In the genomic region with DNA sequence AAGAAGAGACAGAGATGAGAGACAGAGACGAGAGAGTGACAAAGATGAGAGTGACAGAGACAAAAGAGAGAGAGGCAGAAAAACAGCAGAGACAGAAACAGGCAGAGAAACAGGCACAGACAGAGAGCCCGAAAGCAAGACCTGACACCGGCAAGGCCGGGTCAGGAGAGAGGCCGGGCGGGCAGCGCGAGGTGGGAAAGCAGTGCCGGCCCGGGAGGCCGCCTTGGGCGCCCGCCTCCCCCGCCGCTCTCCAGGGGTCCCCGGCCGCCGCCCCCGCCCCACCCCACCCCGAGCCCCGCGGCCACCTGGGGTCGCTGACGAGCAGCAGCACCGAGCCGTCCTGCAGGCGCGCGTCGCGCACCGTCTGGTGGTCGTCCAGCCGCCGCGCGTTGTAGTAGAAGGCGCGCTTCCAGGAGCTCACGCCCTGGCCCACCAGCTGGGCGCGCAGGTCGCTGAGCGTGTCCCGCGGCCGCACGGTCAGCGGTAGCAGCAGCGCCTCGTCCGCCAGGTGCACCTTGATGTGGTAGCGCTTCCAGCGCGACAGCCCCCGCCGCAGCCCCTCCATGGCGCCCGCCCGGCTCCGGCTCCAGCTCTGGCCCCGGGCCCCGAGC, we compare ENCODE assay signal across 13 cellular contexts. TPM values are rescaled to one million over a fixed set of nuclear protein-coding genes. Genes with fewer than 3 reads are reported as not detected.
DNase-seq lines count a peak whose midpoint lies in the region; ATAC-seq and TF ChIP-seq lines count a peak whose summit lies in the region.
"Had no signal": no experiment of that assay in that cellular context is flagged by ENCODE, and none has a peak within 500 bp of the region (broad histone marks: within the 10 kb centered on the region; RNA-seq: fewer than 3 reads in every experiment).

A gene (minus strand): TSS at position 594 of the 611 bp plus-strand sequence.

- H3K36me3 Mint-ChIP-seq in chondrocyte (ENCODE audit: low read depth) (no peaks in the 10 kb centered on the region), type B pancreatic cell (no peaks in the 10 kb centered on the region)
- H3K36me3 Mint-ChIP-seq in CD8-positive, alpha-beta memory T cell, result no peaks in the 10 kb centered on the region

- CTCF ChIA-PET in CD8-positive, alpha-beta memory T cell (lab: Charles Lee), result no interaction called here

- POLR2A ChIA-PET in CD8-positive, alpha-beta memory T cell (lab: Charles Lee), result no interaction called here

- TF ChIP-seq CTCF in cardiac muscle cell (IDR thresholded peaks at IDR 0.05; ENCODE audit: low read depth, low read length) (peak; percentile 7), chondrocyte (IDR thresholded peaks at IDR 0.05) (peak; percentile 76), type B pancreatic cell (conservative IDR thresholded peaks at IDR 0.05) (peak; percentile 57)

- no peaks in the 10 kb centered on the region for H3K9me3 ChIP-seq in cardiac muscle cell (ENCODE audit: low read depth)
- H3K9me3 ChIP-seq in CD8-positive, alpha-beta memory T cell (ENCODE audit: low read length), result no peaks in the 10 kb centered on the region

- H3K9me3 Mint-ChIP-seq in chondrocyte (ENCODE audit: low read depth) (peaks cover 2% of the 10 kb centered on the region), type B pancreatic cell (no peaks in the 10 kb centered on the region)
- peaks cover 0 to 2% (median 1%) of the 10 kb centered on the region in 5 donors for H3K9me3 Mint-ChIP-seq in CD8-positive, alpha-beta memory T cell
- H3K9me3 Mint-ChIP-seq: effector memory CD8-positive, alpha-beta T cell had no signal

- H3K4me3 Mint-ChIP-seq in chondrocyte (ENCODE audit: unreplicated experiment), result peak within 1 kb of the TSS; percentile 55
- H3K4me3 Mint-ChIP-seq in type B pancreatic cell, result peak within 1 kb of the TSS; percentile 64
- no peak within 1 kb of the TSS for H3K4me3 Mint-ChIP-seq in CD8-positive, alpha-beta memory T cell
- H3K4me3 Mint-ChIP-seq: effector memory CD8-positive, alpha-beta T cell had no signal

- H3K4me1 Mint-ChIP-seq in chondrocyte (ENCODE audit: low read depth) (peaks cover 13% of the 10 kb centered on the region), type B pancreatic cell (ENCODE audit: unreplicated experiment) (peaks cover 9% of the 10 kb centered on the region)
- H3K4me1 Mint-ChIP-seq in CD8-positive, alpha-beta memory T cell, result no peaks in the 10 kb centered on the region

- H3K27ac Mint-ChIP-seq in chondrocyte (ENCODE audit: unreplicated experiment), result no peak within 1 kb of the TSS
- no peak within 1 kb of the TSS for H3K27ac Mint-ChIP-seq in type B pancreatic cell
- H3K27ac Mint-ChIP-seq in CD8-positive, alpha-beta memory T cell, result no peak within 1 kb of the TSS
- H3K27ac Mint-ChIP-seq: effector memory CD8-positive, alpha-beta T cell had no signal

- no peak within 1 kb of the TSS for H3K27ac ChIP-seq in cardiac muscle cell
- no peak within 1 kb of the TSS for H3K27ac ChIP-seq in CD8-positive, alpha-beta memory T cell (ENCODE audit: low read depth, low read length)

- H3K27me3 Mint-ChIP-seq in chondrocyte (ENCODE audit: low read depth) (no peaks in the 10 kb centered on the region), type B pancreatic cell (peaks cover 17% of the 10 kb centered on the region)
- peaks cover 8 to 17% of the 10 kb centered on the region in 2 donors for H3K27me3 Mint-ChIP-seq in CD8-positive, alpha-beta memory T cell

- no peaks in the 10 kb centered on the region for H3K36me3 ChIP-seq in cardiac muscle cell
- H3K36me3 ChIP-seq in CD8-positive, alpha-beta memory T cell (ENCODE audit: insufficient read depth, low read length), result no peaks in the 10 kb centered on the region

- H3K4me1 ChIP-seq in cardiac muscle cell (ENCODE audit: low read depth), result no peaks in the 10 kb centered on the region
- H3K4me1 ChIP-seq in CD8-positive, alpha-beta memory T cell (ENCODE audit: insufficient read depth, low read length), result no peaks in the 10 kb centered on the region

- ATAC-seq in Right ventricle myocardium inferior, result no peak
- ATAC-seq: effector memory CD8-positive, alpha-beta T cell had no signal

- H3K4me3 ChIP-seq in cardiac muscle cell, result peak within 1 kb of the TSS; percentile 21
- H3K4me3 ChIP-seq in CD8-positive, alpha-beta memory T cell (ENCODE audit: low read length), result no peak within 1 kb of the TSS

- peaks cover 30% of the 10 kb centered on the region for H3K27me3 ChIP-seq in cardiac muscle cell
- peaks cover 13% of the 10 kb centered on the region for H3K27me3 ChIP-seq in CD8-positive, alpha-beta memory T cell (ENCODE audit: insufficient read depth, low read length, poor library complexity, severe bottlenecking)

- DNase-seq in cardiac muscle cell (ENCODE audit: low read depth in 1 of 2, low spot score in 1 of 2) (peak in 1 of 2 donors; percentile 67), Right ventricle myocardium inferior (ENCODE audit: missing footprints) (no peak), chondrocyte (ENCODE audit: low spot score) (no peak), left kidney (ENCODE audit: low read depth, low spot score) (peak; percentile 75), type B pancreatic cell (ENCODE audit: extremely low spot score, unreplicated experiment) (no peak), inferior parietal cortex (ENCODE audit: extremely low spot score) (no peak), NCI-H1694 treated with DMSO at 0.1 percent for 48 hours (lab: John Stamatoyannopoulos, UW) (no peak)
- no peak for DNase-seq in CD8-positive, alpha-beta memory T cell
- DNase-seq: activated CD8-positive, alpha-beta memory T cell treated with anti-CD3 and anti-CD28 coated beads for 24 hours; effector memory CD8-positive, alpha-beta T cell; NCI-H446 treated with DMSO at 0.1 percent for 48 hours; stimulated activated naive CD4-positive, alpha-beta T cell treated with Interleukin-2 at 50 U/mL for 16 hours; SW 1271 had no signal

- intact Hi-C loops in Right ventricle myocardium inferior (cut with DNase I), result no loop called here

RNA-seq across cellular contexts. Expression of the gene that starts here (rescaled TPM):
- 1.3 and 2.4 TPM in 2 replicates for total RNA-seq in cardiac muscle cell
- polyA plus RNA-seq in cardiac muscle cell, result 1.9 and 3.7 TPM in 2 replicates
- total RNA-seq in Right ventricle myocardium inferior, result not detected
- 1.7 to 17.0 TPM (median 2.0 TPM) in 3 replicates for total RNA-seq in chondrocyte
- 9.0 and 52.4 TPM in 2 replicates for total RNA-seq in type B pancreatic cell (ENCODE audit: low replicate concordance)
- total RNA-seq in CD8-positive, alpha-beta memory T cell, result under 1 TPM; 0.20 to 0.28 TPM
- polyA plus RNA-seq in CD8-positive, alpha-beta memory T cell, result 0.16 TPM

Comparison
In these comparisons a context has a peak if more than half of its experiments do, and no peak if none do; other contexts are left out.
1. CTCF ChIP-seq: peak in every context shown above with its lines; median percentile 76 in chondrocyte; 57 in type B pancreatic cell; 7 in cardiac muscle cell.
2. H3K4me3 Mint-ChIP-seq: peak in chondrocyte (single experiment) and type B pancreatic cell (single experiment); none in CD8-positive, alpha-beta memory T cell (0 of 7).